ENCODE assay signal across 20 cellular contexts in the genomic region with DNA sequence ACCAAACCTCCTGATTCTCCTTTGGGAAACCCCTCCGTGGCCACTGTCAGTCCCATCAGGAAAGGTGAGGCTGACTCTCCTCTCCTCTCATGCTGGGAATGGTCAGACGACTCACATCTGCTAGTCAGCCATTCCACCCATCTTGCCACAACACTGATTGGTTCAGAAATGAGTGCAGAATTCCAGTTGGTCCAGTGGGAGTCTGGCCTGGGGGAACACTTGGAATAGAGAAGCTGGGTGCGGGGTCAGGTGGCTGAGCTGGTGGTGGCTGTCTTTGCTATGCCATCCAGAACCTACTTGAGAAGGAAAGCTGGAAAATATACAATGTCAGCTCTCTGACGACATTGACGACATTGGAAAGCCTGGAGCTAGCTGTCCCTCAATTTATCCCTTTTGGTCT. TPM values are rescaled to one million over a fixed set of nuclear protein-coding genes. Genes with fewer than 3 reads are reported as not detected.
DNase-seq lines count a peak whose midpoint lies in the region; ATAC-seq and TF ChIP-seq lines count a peak whose summit lies in the region.
"Had no signal": no experiment of that assay in that cellular context is flagged by ENCODE, and none has a peak within 500 bp of the region (broad histone marks: within the 10 kb centered on the region; RNA-seq: fewer than 3 reads in every experiment).

No MANE protein-coding gene starts in this region.

- no peaks in the 10 kb centered on the region for H4K20me1 ChIP-seq in neural progenitor cell (ENCODE audit: low read depth)

- no peaks in the 10 kb centered on the region for H3K27me3 ChIP-seq in neural progenitor cell
- no peaks in the 10 kb centered on the region for H3K27me3 ChIP-seq in stomach

- peaks cover 5% of the 10 kb centered on the region for H3K27me3 Mint-ChIP-seq in neural progenitor cell (ENCODE audit: insufficient read depth, low read depth)

- H3K9me3 Mint-ChIP-seq in neural progenitor cell = no peaks in the 10 kb centered on the region
- H3K9me3 Mint-ChIP-seq: CD8-positive, alpha-beta memory T cell had no signal

- no peak overlapping the region for H3K27ac Mint-ChIP-seq in neural progenitor cell
- H3K27ac Mint-ChIP-seq: CD8-positive, alpha-beta memory T cell had no signal

- H3K27ac ChIP-seq in coronary artery (peak overlapping the region; percentile 43 to 93), neural progenitor cell (no peak overlapping the region), stomach (no peak overlapping the region)
- H3K27ac ChIP-seq: KMS-11 had no signal

- no peaks in the 10 kb centered on the region for H3F3A ChIP-seq in neural progenitor cell (ENCODE audit: low read depth)

- TF ChIP-seq POLR2A in stomach (IDR thresholded peaks at IDR 0.05) = no peak

- H3K4me2 ChIP-seq in neural progenitor cell = no peak overlapping the region
- H3K4me2 ChIP-seq: KMS-11, SK-N-SH had no signal

- TF ChIP-seq EP300 in stomach (IDR thresholded peaks at IDR 0.05) = no peak

- peaks cover 5% of the 10 kb centered on the region for H3K4me1 Mint-ChIP-seq in neural progenitor cell

- 67 to 74% (median 68%) methylated on average over 5 of the region's 5 CpGs for WGBS in stomach, 5 donors

- H3K79me2 ChIP-seq in neural progenitor cell (ENCODE audit: low read depth) = no peaks in the 10 kb centered on the region

- H3K9me3 ChIP-seq in neural progenitor cell (ENCODE audit: low read depth) (no peaks in the 10 kb centered on the region), stomach (no peaks in the 10 kb centered on the region)
- H3K9me3 ChIP-seq: HAP-1, SK-N-SH had no signal

- ATAC-seq in HG03469 (IDR thresholded peaks at IDR 0.05; ENCODE audit: unreplicated experiment) = no peak

- H3K36me3 ChIP-seq in neural progenitor cell (no peaks in the 10 kb centered on the region), stomach (no peaks in the 10 kb centered on the region)
- H3K36me3 ChIP-seq: HAP-1 had no signal

- no peak overlapping the region for H3K9ac ChIP-seq in neural progenitor cell
- H3K9ac ChIP-seq: KMS-11, SK-N-SH had no signal

- H2AFZ ChIP-seq in neural progenitor cell (replicated peaks) = peak overlapping the region; percentile 39

- intact Hi-C loops in stomach (cut with DNase I; ENCODE audit: low total_unique reads) = loop anchor here (10.0 kb wide), 1 partner anchor 207 kb away; no protein-coding TSS in a partner anchor

- DNase-seq in NCI-H226 (peak; percentile 22), coronary artery (ENCODE audit: low spot score) (peak; percentile 38), neural progenitor cell (ENCODE audit: low spot score) (no peak), stomach (peak; percentile 17), DMS53 (lab: John Stamatoyannopoulos, UW) (no peak)
- DNase-seq in activated T-cell treated with anti-CD3 and anti-CD28 coated beads, Interleukin-2, amount 50 U/mL, for 1 hour = no peak
- DNase-seq: C1 segment of cervical spinal cord; CD8-positive, alpha-beta memory T cell; DMS79 treated with DMSO at 0.1 percent for 48 hours; NCI-H1417; NCI-H187; NCI-H2107; NCI-H510A treated with DMSO at 0.1 percent for 48 hours; NCI-H82; SHP77 treated with DMSO at 0.1 percent for 48 hours; SK-N-SH had no signal

- no peak overlapping the region for H3K4me3 Mint-ChIP-seq in neural progenitor cell
- H3K4me3 Mint-ChIP-seq: CD8-positive, alpha-beta memory T cell had no signal

- H3K4me3 ChIP-seq in coronary artery (no peak overlapping the region), neural progenitor cell (no peak overlapping the region), stomach (no peak overlapping the region)
- H3K4me3 ChIP-seq: HAP-1 had no signal

- TF ChIP-seq CTCF in coronary artery (IDR thresholded peaks at IDR 0.05) (no peak), neural progenitor cell (IDR thresholded peaks at IDR 0.05) (no peak), stomach (IDR thresholded peaks at IDR 0.05) (no peak)

- no peaks in the 10 kb centered on the region for H3K36me3 Mint-ChIP-seq in neural progenitor cell
- H3K36me3 Mint-ChIP-seq: CD8-positive, alpha-beta memory T cell had no signal

- no peaks in the 10 kb centered on the region for H3K4me1 ChIP-seq in neural progenitor cell
- peaks cover 14 to 27% (median 18%) of the 10 kb centered on the region in 4 donors for H3K4me1 ChIP-seq in stomach
- H3K4me1 ChIP-seq: HAP-1 had no signal

RNA-seq across cellular contexts. Expression of gene PLLP, which starts 23.6 kb away (rescaled TPM):
- 0.86 and 1.6 TPM in 2 replicates for total RNA-seq in neural progenitor cell (ENCODE audit: low replicate concordance)
- 100 to 1,000 TPM in 2 of 5 donors, 10 to 100 TPM in 3; 27.4 to 190 (median 59.1) TPM for total RNA-seq in stomach
- 10 to 100 TPM; 39.0 to 46.6 (median 43.7) TPM for polyA plus RNA-seq in stomach

RNA-seq across cellular contexts. Expression of gene CCL22, which starts 50.5 kb away (rescaled TPM):
- total RNA-seq in neural progenitor cell (ENCODE audit: low replicate concordance) = not detected in 2 replicates
- total RNA-seq in stomach = under 1 TPM in 1 of 5 donors, not detected in 4; 0.37 TPM
- polyA plus RNA-seq in stomach = under 1 TPM; 0.12 to 0.45 (median 0.15) TPM
- total RNA-seq: RPMI7951 had no signal
- polyA plus RNA-seq: CD8-positive, alpha-beta memory T cell; SK-N-SH had no signal

Comparison
In these comparisons a context has a peak if more than half of its experiments do, and no peak if none do; other contexts are left out.
1. DNase-seq: peak in NCI-H226 (single experiment), coronary artery (single experiment) and stomach (single experiment); none in neural progenitor cell (single experiment), activated T-cell treated with anti-CD3 and anti-CD28 coated beads, Interleukin-2, amount 50 U/mL, for 1 hour (single experiment) and DMS53 (single experiment).
2. H3K27ac ChIP-seq: peak in coronary artery (2 of 2); none in neural progenitor cell (single experiment) and stomach (0 of 5).
3. RNA of gene PLLP, which starts 23.6 kb away (total RNA-seq): 27.4 to 190 TPM in stomach; 0.86 to 1.6 TPM in neural progenitor cell; every median in the first group is over 10 times any median in the second.